ENCODE assay signal across 3 cellular contexts in the genomic region with DNA sequence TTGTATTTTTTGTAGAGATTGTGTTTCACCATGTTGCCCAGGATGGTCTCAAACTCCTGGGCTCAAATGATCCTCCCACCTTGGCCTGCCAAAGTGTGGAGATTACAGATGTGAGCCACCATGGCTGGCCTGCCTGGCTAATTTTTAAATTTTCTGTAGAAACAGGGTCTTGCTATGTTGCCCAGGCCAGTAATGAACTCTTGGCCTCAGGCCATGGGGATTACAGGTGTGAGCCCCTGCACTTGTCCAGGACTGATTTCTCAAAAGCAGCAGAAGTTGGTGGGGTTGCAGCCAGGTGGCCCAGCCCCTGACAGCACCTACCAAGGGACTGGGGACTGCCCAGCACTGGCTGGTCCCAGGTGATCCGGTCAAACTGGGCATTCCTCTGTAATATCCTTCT.
A peak's percentile ranks its signal among the peaks of the same experiment; 100 is the strongest.
TF ChIP-seq lines count a peak whose summit lies in the region.

No MANE protein-coding gene starts in this region.

TF ChIP-seq in HEK293, 187 proteins besides CTCF, POLR2A, EP300 and RAD21:
- TF ChIP-seq ZNF555 (tag by site-specific recombination; conservative IDR thresholded peaks at IDR 0.05) (no peak), ZNF121 (tag by site-specific recombination; IDR thresholded peaks at IDR 0.05) (peak; percentile 66; the same call in 1 of the 2 replicates)
- TF ChIP-seq, protein P1, sequence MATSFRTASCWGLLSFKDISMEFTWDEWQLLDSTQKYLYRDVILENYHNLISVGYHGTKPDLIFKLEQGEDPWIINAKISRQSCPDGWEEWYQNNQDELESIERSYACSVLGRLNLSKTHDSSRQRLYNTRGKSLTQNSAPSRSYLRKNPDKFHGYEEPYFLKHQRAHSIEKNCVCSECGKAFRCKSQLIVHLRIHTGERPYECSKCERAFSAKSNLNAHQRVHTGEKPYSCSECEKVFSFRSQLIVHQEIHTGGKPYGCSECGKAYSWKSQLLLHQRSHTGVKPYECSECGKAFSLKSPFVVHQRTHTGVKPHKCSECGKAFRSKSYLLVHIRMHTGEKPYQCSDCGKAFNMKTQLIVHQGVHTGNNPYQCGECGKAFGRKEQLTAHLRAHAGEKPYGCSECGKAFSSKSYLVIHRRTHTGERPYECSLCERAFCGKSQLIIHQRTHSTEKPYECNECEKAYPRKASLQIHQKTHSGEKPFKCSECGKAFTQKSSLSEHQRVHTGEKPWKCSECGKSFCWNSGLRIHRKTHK (tag by site-specific recombination; IDR thresholded peaks at IDR 0.05) = no peak
TF ChIP-seq in HEK293: peak in this region for 1.

TF ChIP-seq in IMR-90, 13 proteins besides CTCF, POLR2A, EP300 and RAD21:
- TF ChIP-seq BHLHE40 (IDR thresholded peaks at IDR 0.05; ENCODE audit: low read depth, low read length) (no peak), CHD1 (IDR thresholded peaks at IDR 0.05; ENCODE audit: low read depth, low read length) (no peak), FOS (IDR thresholded peaks at IDR 0.05; ENCODE audit: low read depth, low read length) (no peak)

TF ChIP-seq in K562, 482 proteins besides CTCF, POLR2A, EP300 and RAD21:
- TF ChIP-seq, protein P2, sequence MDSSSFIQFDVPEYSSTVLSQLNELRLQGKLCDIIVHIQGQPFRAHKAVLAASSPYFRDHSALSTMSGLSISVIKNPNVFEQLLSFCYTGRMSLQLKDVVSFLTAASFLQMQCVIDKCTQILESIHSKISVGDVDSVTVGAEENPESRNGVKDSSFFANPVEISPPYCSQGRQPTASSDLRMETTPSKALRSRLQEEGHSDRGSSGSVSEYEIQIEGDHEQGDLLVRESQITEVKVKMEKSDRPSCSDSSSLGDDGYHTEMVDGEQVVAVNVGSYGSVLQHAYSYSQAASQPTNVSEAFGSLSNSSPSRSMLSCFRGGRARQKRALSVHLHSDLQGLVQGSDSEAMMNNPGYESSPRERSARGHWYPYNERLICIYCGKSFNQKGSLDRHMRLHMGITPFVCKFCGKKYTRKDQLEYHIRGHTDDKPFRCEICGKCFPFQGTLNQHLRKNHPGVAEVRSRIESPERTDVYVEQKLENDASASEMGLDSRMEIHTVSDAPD (CRISPR knock-in tag; IDR thresholded peaks at IDR 0.05) = no peak
- TF ChIP-seq ZNF121 (CRISPR knock-in tag; conservative IDR thresholded peaks at IDR 0.05) = 0 out of 2 replicates have a peak, but pooled peaks have one; percentile 6
